Comparison of ENCODE assay signal across 30 cellular contexts in the genomic region with DNA sequence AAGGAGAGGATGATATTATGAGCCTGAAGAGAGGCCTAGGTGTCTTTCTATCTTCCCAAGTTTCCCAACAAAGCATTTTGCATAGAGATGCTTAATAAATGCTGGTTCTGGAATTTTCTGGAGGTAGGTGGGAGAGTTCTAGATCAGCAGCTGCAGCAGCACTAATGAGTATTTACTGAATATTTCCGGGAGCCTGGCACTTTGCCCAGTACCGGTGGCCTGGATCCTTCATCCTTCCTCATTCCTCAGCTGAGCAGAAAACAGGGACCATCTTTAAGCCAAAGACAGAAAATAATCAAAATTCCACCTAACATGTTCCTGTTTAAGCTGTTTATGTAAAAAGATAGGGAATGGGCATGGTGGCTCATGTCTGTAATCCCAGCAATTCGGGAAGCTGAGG.
DNase-seq lines count a peak whose midpoint lies in the region; ATAC-seq and TF ChIP-seq lines count a peak whose summit lies in the region.
"Had no signal": no experiment of that assay in that cellular context is flagged by ENCODE, and none has a peak within 500 bp of the region (broad histone marks: within the 10 kb centered on the region; RNA-seq: fewer than 3 reads in every experiment).

No MANE protein-coding gene starts in this region.

- no peak overlapping the region for H3K23ac ChIP-seq in mesenchymal stem cell (ENCODE audit: low read length in 2 of 2)

- H3K4ac ChIP-seq in mesenchymal stem cell (ENCODE audit: low read depth in 1 of 2, low read length in 2 of 2) = no peak overlapping the region

- no peaks in the 10 kb centered on the region for H3K36me3 Mint-ChIP-seq in activated CD8-positive, alpha-beta T cell treated with anti-CD3 and anti-CD28 coated beads, Interleukin-2, amount 10 ng/mL, durations not matched to agents 7 days and 5 days (ENCODE audit: low read depth)
- H3K36me3 Mint-ChIP-seq: brain; CD4-positive, alpha-beta memory T cell had no signal

- H3K9ac ChIP-seq in mesenchymal stem cell (ENCODE audit: low read length) = no peak overlapping the region

- no peak overlapping the region for H3K4me3 Mint-ChIP-seq in activated CD8-positive, alpha-beta T cell treated with anti-CD3 and anti-CD28 coated beads, Interleukin-2, amount 10 ng/mL, durations not matched to agents 7 days and 5 days
- H3K4me3 Mint-ChIP-seq: activated CD4-positive, alpha-beta T cell treated with anti-CD3 and anti-CD28 coated beads, Interleukin-2, amount 10 ng/mL, durations not matched to agents 7 days and 5 days; activated naive CD8-positive, alpha-beta T cell treated with anti-CD3 and anti-CD28 coated beads, Interleukin-2, amount 50 U/mL, for 24 hours; brain; CD4-positive, alpha-beta memory T cell had no signal

- no peak overlapping the region for H3K27ac Mint-ChIP-seq in activated CD8-positive, alpha-beta T cell treated with anti-CD3 and anti-CD28 coated beads, Interleukin-2, amount 10 ng/mL, durations not matched to agents 7 days and 5 days
- H3K27ac Mint-ChIP-seq: activated CD4-positive, alpha-beta T cell treated with anti-CD3 and anti-CD28 coated beads, Interleukin-2, amount 10 ng/mL, durations not matched to agents 7 days and 5 days; activated naive CD8-positive, alpha-beta T cell treated with anti-CD3 and anti-CD28 coated beads, Interleukin-2, amount 50 U/mL, for 24 hours; brain; CD4-positive, alpha-beta memory T cell; progenitor cell of endocrine pancreas had no signal

- H3K9me3 Mint-ChIP-seq in activated CD8-positive, alpha-beta T cell treated with anti-CD3 and anti-CD28 coated beads, Interleukin-2, amount 10 ng/mL, durations not matched to agents 7 days and 5 days (ENCODE audit: insufficient read depth) = peaks cover 22% of the 10 kb centered on the region

- H3K79me2 ChIP-seq in PC-9 (ENCODE audit: low read depth) = no peaks in the 10 kb centered on the region

- H3K4me3 ChIP-seq in PC-9 (no peak overlapping the region), mesenchymal stem cell (ENCODE audit: insufficient read depth in 1 of 2, low read depth in 1 of 2, low read length in 2 of 2) (no peak overlapping the region)
- H3K4me3 ChIP-seq: HAP-1, left lung, Peyer's patch, SJSA1, suprapubic skin had no signal

- H3K9me3 ChIP-seq in PC-9 (ENCODE audit: insufficient read depth, low read depth) = no peaks in the 10 kb centered on the region
- H3K9me3 ChIP-seq in mesenchymal stem cell (ENCODE audit: control insufficient read depth, low read length) = no peaks in the 10 kb centered on the region
- H3K9me3 ChIP-seq: HAP-1, neutrophil, Peyer's patch, SJSA1, suprapubic skin had no signal

- H3K79me1 ChIP-seq in mesenchymal stem cell (replicated peaks; ENCODE audit: low read length, poor library complexity, severe bottlenecking) = no peaks in the 10 kb centered on the region

- H3F3A ChIP-seq in PC-9 (ENCODE audit: insufficient read depth, low read depth) = 0 out of 2 replicates have a peak, but pooled peaks cover 7% of the 10 kb centered on the region

- H3K27ac ChIP-seq in PC-9 = no peak overlapping the region
- H3K27ac ChIP-seq in mesenchymal stem cell (ENCODE audit: low read length, poor library complexity, severe bottlenecking) = peak overlapping the region; percentile 18
- H3K27ac ChIP-seq: 22Rv1, left lung, neutrophil, Peyer's patch, SJSA1, suprapubic skin had no signal

- CTCF ChIA-PET in PC-9 (lab: Charles Lee) = no interaction called here
- CTCF ChIA-PET in activated CD8-positive, alpha-beta T cell treated with anti-CD3 and anti-CD28 coated beads, Interleukin-2, amount 10 ng/mL, durations not matched to agents 7 days and 5 days (lab: Charles Lee) = no interaction called here

- no peak overlapping the region for H2AFZ ChIP-seq in PC-9
- no peak overlapping the region for H2AFZ ChIP-seq in mesenchymal stem cell (ENCODE audit: low read depth, low read length)

- ATAC-seq in activated CD8-positive, alpha-beta T cell treated with anti-CD3 and anti-CD28 coated beads, Interleukin-2, amount 10 ng/mL, durations not matched to agents 7 days and 5 days = no peak
- ATAC-seq: activated naive CD8-positive, alpha-beta T cell treated with anti-CD3 and anti-CD28 coated beads, Interleukin-2, amount 50 U/mL, for 24 hours; left lung had no signal

- POLR2A ChIA-PET in PC-9 (lab: Charles Lee; ENCODE audit: unreplicated experiment) = no interaction called here
- POLR2A ChIA-PET in activated CD8-positive, alpha-beta T cell treated with anti-CD3 and anti-CD28 coated beads, Interleukin-2, amount 10 ng/mL, durations not matched to agents 7 days and 5 days (lab: Charles Lee) = no interaction called here

- no peak overlapping the region for H2BK15ac ChIP-seq in mesenchymal stem cell (ENCODE audit: low read depth, poor library complexity, severe bottlenecking)

- H3K27me3 Mint-ChIP-seq in activated CD8-positive, alpha-beta T cell treated with anti-CD3 and anti-CD28 coated beads, Interleukin-2, amount 10 ng/mL, durations not matched to agents 7 days and 5 days (ENCODE audit: low read depth) = no peaks in the 10 kb centered on the region
- H3K27me3 Mint-ChIP-seq: activated CD4-positive, alpha-beta T cell treated with anti-CD3 and anti-CD28 coated beads, Interleukin-2, amount 10 ng/mL, durations not matched to agents 7 days and 5 days; activated naive CD8-positive, alpha-beta T cell treated with anti-CD3 and anti-CD28 coated beads, Interleukin-2, amount 50 U/mL, for 24 hours; CD4-positive, alpha-beta memory T cell; progenitor cell of endocrine pancreas had no signal

- H3K4me2 ChIP-seq in PC-9 = no peak overlapping the region
- no peak overlapping the region for H3K4me2 ChIP-seq in mesenchymal stem cell (ENCODE audit: low read length, poor library complexity, severe bottlenecking)

- WGBS in mesenchymal stem cell = 62% methylated on average over 3 of the region's 3 CpGs

- TF ChIP-seq CTCF in PC-9 (conservative IDR thresholded peaks at IDR 0.05) = no peak

- intact Hi-C loops in PC-9 (cut with micrococcal nuclease; ENCODE audit: unreplicated experiment) = no loop called here

- in situ Hi-C loops in Caki2 (cut with HindIII; ENCODE audit: low pct_unique_long_range_greater_than_20kb, low sequenced_read_pairs) = no loop called here

- H2BK5ac ChIP-seq in mesenchymal stem cell (ENCODE audit: low read depth, low read length, poor library complexity, severe bottlenecking) = no peak overlapping the region

- no peaks in the 10 kb centered on the region for H3K9me2 ChIP-seq in PC-9 (ENCODE audit: insufficient read depth)

- DNase-seq in DMS 273 (lab: John Stamatoyannopoulos, UW; ENCODE audit: unreplicated experiment) (peak; percentile 49), DMS 273 treated with DMSO at 0.1 percent for 48 hours (lab: John Stamatoyannopoulos, UW) (no peak), Caki2 (ENCODE audit: low read depth) (peak; percentile 37), PC-9 (peak; percentile 35 to 72), mesenchymal stem cell (no peak), NCI-H510A treated with DMSO at 0.1 percent for 48 hours (lab: John Stamatoyannopoulos, UW) (no peak), GM19240 (ENCODE audit: insufficient read length, low spot score) (no peak)
- no peak for DNase-seq in activated CD8-positive, alpha-beta T cell treated with anti-CD3 and anti-CD28 coated beads, Interleukin-2, amount 10 ng/mL, durations not matched to agents 7 days and 5 days
- DNase-seq: activated CD4-positive, alpha-beta T cell treated with anti-CD3 and anti-CD28 coated beads, Interleukin-2, amount 10 ng/mL, durations not matched to agents 7 days and 5 days; activated naive CD8-positive, alpha-beta T cell treated with anti-CD3 and anti-CD28 coated beads, Interleukin-2, amount 50 U/mL, for 24 hours; activated T-cell treated with anti-CD3 and anti-CD28 coated beads, Interleukin-2, amount 50 U/mL, for 48 hours; AML-193; CD4-positive, alpha-beta memory T cell; DMS79; GF-D8; KBM-7; left lung; mesendoderm; MM.1S; NCI-H187 treated with DMSO at 0.1 percent for 48 hours; NCI-H524; Peyer's patch; stimulated activated naive CD4-positive, alpha-beta T cell had no signal

- H3K4me1 Mint-ChIP-seq in activated CD8-positive, alpha-beta T cell treated with anti-CD3 and anti-CD28 coated beads, Interleukin-2, amount 10 ng/mL, durations not matched to agents 7 days and 5 days (ENCODE audit: low read depth) = no peaks in the 10 kb centered on the region
- H3K4me1 Mint-ChIP-seq: activated CD4-positive, alpha-beta T cell treated with anti-CD3 and anti-CD28 coated beads, Interleukin-2, amount 10 ng/mL, durations not matched to agents 7 days and 5 days; activated naive CD8-positive, alpha-beta T cell treated with anti-CD3 and anti-CD28 coated beads, Interleukin-2, amount 50 U/mL, for 24 hours; CD4-positive, alpha-beta memory T cell had no signal

- H3K18ac ChIP-seq in mesenchymal stem cell (ENCODE audit: low read depth in 1 of 2, low read length in 2 of 2) = no peak overlapping the region

- H2AK5ac ChIP-seq in mesenchymal stem cell (ENCODE audit: low read length, severe bottlenecking) = no peak overlapping the region

- no peaks in the 10 kb centered on the region for H4K20me1 ChIP-seq in PC-9 (ENCODE audit: insufficient read depth)

- H4K91ac ChIP-seq in mesenchymal stem cell (ENCODE audit: low read length) = no peak overlapping the region

- H2BK12ac ChIP-seq in mesenchymal stem cell (ENCODE audit: low read length in 2 of 2) = no peak overlapping the region

- H4K8ac ChIP-seq in mesenchymal stem cell (ENCODE audit: low read length) = no peak overlapping the region

- H3K4me1 ChIP-seq in PC-9 (replicated peaks; ENCODE audit: insufficient read depth) = peaks cover 14% of the 10 kb centered on the region; the same call in 1 of the 2 replicates
- peaks cover 6% of the 10 kb centered on the region for H3K4me1 ChIP-seq in mesenchymal stem cell (ENCODE audit: control insufficient read depth, insufficient read depth, low read depth, low read length)
- H3K4me1 ChIP-seq: HAP-1, left lung, Peyer's patch, SJSA1, suprapubic skin had no signal

- H3K36me3 ChIP-seq in PC-9 (ENCODE audit: low read depth) = no peaks in the 10 kb centered on the region
- H3K36me3 ChIP-seq in mesenchymal stem cell (ENCODE audit: control insufficient read depth in 1 of 2, insufficient read depth in 2 of 2, low read depth in 1 of 2, low read length in 2 of 2) = no peaks in the 10 kb centered on the region
- H3K36me3 ChIP-seq: HAP-1, left lung, neutrophil, Peyer's patch, SJSA1, suprapubic skin had no signal

- BruUV-seq in PC-9 (replicated peaks; lab: Mats Ljungman, UMichigan) = no TSS peak

- no peak overlapping the region for H3K14ac ChIP-seq in mesenchymal stem cell (ENCODE audit: low read length in 2 of 2)

- H2BK120ac ChIP-seq in mesenchymal stem cell (ENCODE audit: low read depth, low read length) = no peak overlapping the region

- no peaks in the 10 kb centered on the region for H3K27me3 ChIP-seq in PC-9 (ENCODE audit: insufficient read depth, low read depth)
- H3K27me3 ChIP-seq in mesenchymal stem cell (ENCODE audit: control insufficient read depth in 1 of 2, insufficient read depth in 1 of 2, low read length in 2 of 2) = no peaks in the 10 kb centered on the region
- H3K27me3 ChIP-seq: left lung, neutrophil, Peyer's patch, SJSA1, suprapubic skin had no signal

Comparison
In these comparisons a context has a peak if more than half of its experiments do, and no peak if none do; other contexts are left out.
1. DNase-seq: peak in DMS 273 (single experiment), Caki2 (single experiment) and PC-9 (2 of 2); none in DMS 273 treated with DMSO at 0.1 percent for 48 hours (single experiment), mesenchymal stem cell (single experiment), activated CD8-positive, alpha-beta T cell treated with anti-CD3 and anti-CD28 coated beads, Interleukin-2, amount 10 ng/mL, durations not matched to agents 7 days and 5 days (single experiment), NCI-H510A treated with DMSO at 0.1 percent for 48 hours (single experiment) and GM19240 (single experiment).